ENCODE assay signal across 19 cellular contexts in genomic region chr1:98331232-98331631, GRCh38.
DNase-seq lines count a peak whose midpoint lies in the region; ATAC-seq and TF ChIP-seq lines count a peak whose summit lies in the region.
"Had no signal": no experiment of that assay in that cellular context is flagged by ENCODE, and none has a peak within 500 bp of the region (broad histone marks: within the 10 kb centered on the region; RNA-seq: fewer than 3 reads in every experiment).

No MANE protein-coding gene starts in this region.

- H3K9me3 ChIP-seq in SK-N-MC (ENCODE audit: low read depth, low read length): no peaks in the 10 kb centered on the region
- no peaks in the 10 kb centered on the region for H3K9me3 ChIP-seq in osteoblast (ENCODE audit: low read depth, low read length)
- H3K9me3 ChIP-seq: gastrocnemius medialis had no signal

- peaks cover 38% of the 10 kb centered on the region for H3K4me1 ChIP-seq in osteoblast (ENCODE audit: insufficient read depth, low read length)
- H3K4me1 ChIP-seq: gastrocnemius medialis had no signal

- H3K4me3 ChIP-seq in SK-N-MC: peak overlapping the region; percentile 54
- H3K4me3 ChIP-seq in epithelial cell of esophagus (ENCODE audit: low read length): no peak overlapping the region
- no peak overlapping the region for H3K4me3 ChIP-seq in osteoblast (ENCODE audit: insufficient read depth, low read length)
- H3K4me3 ChIP-seq: BLaER1 treated with 17β-estradiol and CSF1 and Interleukin-3, amounts not matched to agents 10 nM and 100 nM; gastrocnemius medialis had no signal

- no peak overlapping the region for H2AFZ ChIP-seq in osteoblast (ENCODE audit: low read length)

- no peak overlapping the region for H3K4me3 Mint-ChIP-seq in activated CD8-positive, alpha-beta T cell treated with anti-CD3 and anti-CD28 coated beads, Interleukin-2, amount 10 ng/mL, durations not matched to agents 7 days and 5 days
- H3K4me3 Mint-ChIP-seq: activated B cell treated with CpG ODN at 0.5 μM for 24 hours; immature natural killer cell; stimulated activated naive CD8-positive, alpha-beta T cell treated with anti-CD3 and anti-CD28 coated beads, Interleukin-15, Interleukin-2, amounts not matched to agents 100 ng/mL and 50 ng/mL, for 24 hours had no signal

- no peaks in the 10 kb centered on the region for H3K9me3 Mint-ChIP-seq in activated CD8-positive, alpha-beta T cell treated with anti-CD3 and anti-CD28 coated beads, Interleukin-2, amount 10 ng/mL, durations not matched to agents 7 days and 5 days (ENCODE audit: insufficient read depth)
- H3K9me3 Mint-ChIP-seq: activated B cell treated with CpG ODN at 0.5 μM for 24 hours; stimulated activated naive CD8-positive, alpha-beta T cell treated with anti-CD3 and anti-CD28 coated beads, Interleukin-15, Interleukin-2, amounts not matched to agents 100 ng/mL and 50 ng/mL, for 24 hours had no signal

- TF ChIP-seq CTCF in epithelial cell of esophagus (IDR thresholded peaks at IDR 0.05; ENCODE audit: insufficient read depth, low read depth, low read length, missing control alignments): no peak
- TF ChIP-seq CTCF in osteoblast (IDR thresholded peaks at IDR 0.05; ENCODE audit: extremely low read depth, low read depth, low read length): no peak

- no peak for ATAC-seq in activated CD8-positive, alpha-beta T cell treated with anti-CD3 and anti-CD28 coated beads, Interleukin-2, amount 10 ng/mL, durations not matched to agents 7 days and 5 days
- ATAC-seq: gastrocnemius medialis had no signal

- H3K27ac Mint-ChIP-seq in activated CD8-positive, alpha-beta T cell treated with anti-CD3 and anti-CD28 coated beads, Interleukin-2, amount 10 ng/mL, durations not matched to agents 7 days and 5 days: no peak overlapping the region
- H3K27ac Mint-ChIP-seq: activated B cell treated with CpG ODN at 0.5 μM for 24 hours; stimulated activated naive CD8-positive, alpha-beta T cell treated with anti-CD3 and anti-CD28 coated beads, Interleukin-15, Interleukin-2, amounts not matched to agents 100 ng/mL and 50 ng/mL, for 24 hours had no signal

- peak overlapping the region; percentile 74 for H3K27ac ChIP-seq in SK-N-MC
- H3K27ac ChIP-seq in osteoblast (ENCODE audit: low read depth, low read length): peak overlapping the region; percentile 48
- H3K27ac ChIP-seq: BLaER1 treated with 17β-estradiol and CSF1 and Interleukin-3, amounts not matched to agents 10 nM and 100 nM; gastrocnemius medialis had no signal

- peak; percentile 75 for DNase-seq in HCEC 1CT
- DNase-seq in SK-N-MC (ENCODE audit: low read depth, low spot score): peak; percentile 70
- DNase-seq in epithelial cell of esophagus (ENCODE audit: low read depth): peak; percentile 63
- no peak for DNase-seq in osteoblast (ENCODE audit: insufficient read length, low spot score, missing footprints)
- DNase-seq in activated CD8-positive, alpha-beta T cell treated with anti-CD3 and anti-CD28 coated beads, Interleukin-2, amount 10 ng/mL, durations not matched to agents 7 days and 5 days: no peak
- DNase-seq in NCI-H510A (lab: John Stamatoyannopoulos, UW): no peak
- no peak for DNase-seq in anterior cingulate cortex (lab: John Stamatoyannopoulos, UW)
- DNase-seq in NCI-H187 (lab: John Stamatoyannopoulos, UW): no peak
- DNase-seq: activated B cell treated with CpG ODN at 0.5 μM for 24 hours; aorta; effector CD4-positive, alpha-beta T cell; gastrocnemius medialis; immature natural killer cell; midbrain; NCI-H2227 treated with DMSO at 0.1 percent for 48 hours; nucleus accumbens; small intestine had no signal

- no peaks in the 10 kb centered on the region for H3K79me2 ChIP-seq in osteoblast (ENCODE audit: insufficient read depth, low read length)

- H3K4me2 ChIP-seq in osteoblast (ENCODE audit: insufficient read depth, low read length): no peak overlapping the region

- POLR2A ChIA-PET in activated CD8-positive, alpha-beta T cell treated with anti-CD3 and anti-CD28 coated beads, Interleukin-2, amount 10 ng/mL, durations not matched to agents 7 days and 5 days (lab: Charles Lee): no interaction called here

- CTCF ChIA-PET in activated CD8-positive, alpha-beta T cell treated with anti-CD3 and anti-CD28 coated beads, Interleukin-2, amount 10 ng/mL, durations not matched to agents 7 days and 5 days (lab: Charles Lee): no interaction called here

- H4K20me1 ChIP-seq in osteoblast (ENCODE audit: insufficient read depth, low read length): no peaks in the 10 kb centered on the region
- H4K20me1 ChIP-seq: BLaER1 treated with 17β-estradiol and CSF1 and Interleukin-3, amounts not matched to agents 10 nM and 100 nM had no signal

- H3K4me1 Mint-ChIP-seq in activated CD8-positive, alpha-beta T cell treated with anti-CD3 and anti-CD28 coated beads, Interleukin-2, amount 10 ng/mL, durations not matched to agents 7 days and 5 days (ENCODE audit: low read depth): no peaks in the 10 kb centered on the region
- H3K4me1 Mint-ChIP-seq: activated B cell treated with CpG ODN at 0.5 μM for 24 hours had no signal

- H3K27me3 Mint-ChIP-seq in activated CD8-positive, alpha-beta T cell treated with anti-CD3 and anti-CD28 coated beads, Interleukin-2, amount 10 ng/mL, durations not matched to agents 7 days and 5 days (ENCODE audit: low read depth): peaks cover 17% of the 10 kb centered on the region
- H3K27me3 Mint-ChIP-seq: activated B cell treated with CpG ODN at 0.5 μM for 24 hours; stimulated activated naive CD8-positive, alpha-beta T cell treated with anti-CD3 and anti-CD28 coated beads, Interleukin-15, Interleukin-2, amounts not matched to agents 100 ng/mL and 50 ng/mL, for 24 hours had no signal

- no peaks in the 10 kb centered on the region for H3K36me3 ChIP-seq in SK-N-MC (ENCODE audit: insufficient read depth, low read length)
- H3K36me3 ChIP-seq in osteoblast (ENCODE audit: insufficient read depth, low read length): no peaks in the 10 kb centered on the region
- H3K36me3 ChIP-seq: BLaER1 treated with 17β-estradiol and CSF1 and Interleukin-3, amounts not matched to agents 10 nM and 100 nM; gastrocnemius medialis had no signal

- peak overlapping the region; percentile 54 for H3K9ac ChIP-seq in SK-N-MC (ENCODE audit: insufficient read length)
- H3K9ac ChIP-seq: BLaER1 treated with 17β-estradiol and CSF1 and Interleukin-3, amounts not matched to agents 10 nM and 100 nM had no signal

- H3K27me3 ChIP-seq in osteoblast (ENCODE audit: insufficient read depth, low read length): no peaks in the 10 kb centered on the region
- H3K27me3 ChIP-seq: BLaER1 treated with 17β-estradiol and CSF1 and Interleukin-3, amounts not matched to agents 10 nM and 100 nM; gastrocnemius medialis had no signal

- no peaks in the 10 kb centered on the region for H3K36me3 Mint-ChIP-seq in activated CD8-positive, alpha-beta T cell treated with anti-CD3 and anti-CD28 coated beads, Interleukin-2, amount 10 ng/mL, durations not matched to agents 7 days and 5 days (ENCODE audit: low read depth)

Comparison
In these comparisons a context has a peak if more than half of its experiments do, and no peak if none do; other contexts are left out.
1. DNase-seq: peak in HCEC 1CT (single experiment), SK-N-MC (single experiment) and epithelial cell of esophagus (single experiment); none in osteoblast (single experiment), activated CD8-positive, alpha-beta T cell treated with anti-CD3 and anti-CD28 coated beads, Interleukin-2, amount 10 ng/mL, durations not matched to agents 7 days and 5 days (single experiment), NCI-H510A (single experiment), anterior cingulate cortex (0 of 58) and NCI-H187 (0 of 2).